17 cellular contexts compared by ENCODE assay signal in the genomic region with DNA sequence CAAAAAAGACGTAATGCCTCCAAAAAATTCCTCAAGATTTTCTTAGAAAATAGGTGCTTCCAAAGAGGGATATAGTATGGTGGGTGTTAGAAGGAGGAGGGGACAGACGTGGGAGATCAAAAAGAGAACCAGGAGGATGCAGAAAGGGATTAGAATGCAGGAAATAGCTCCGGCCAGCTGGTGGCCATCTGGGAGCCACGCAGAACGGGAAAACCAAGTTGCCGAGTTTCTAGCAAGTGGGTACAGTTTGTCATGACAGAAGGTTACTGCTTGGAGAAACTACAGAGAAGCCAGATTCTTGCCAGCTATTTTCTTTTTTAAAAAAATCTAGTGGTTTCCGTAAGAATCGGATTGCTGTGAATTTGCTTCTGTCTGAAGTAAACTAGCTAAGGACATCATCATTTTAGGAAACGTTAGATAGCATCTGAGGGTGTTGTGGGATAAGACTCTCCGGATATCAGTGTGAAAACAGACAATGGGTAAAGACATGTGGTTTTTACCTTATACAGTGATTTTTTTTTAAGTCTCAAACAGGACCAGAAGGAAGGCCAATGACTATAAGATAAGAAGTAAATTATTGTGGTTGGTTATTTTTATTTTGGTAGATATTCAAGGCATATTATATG.
DNase-seq lines count a peak whose midpoint lies in the region; ATAC-seq and TF ChIP-seq lines count a peak whose summit lies in the region.
"Had no signal": no experiment of that assay in that cellular context is flagged by ENCODE, and none has a peak within 500 bp of the region (broad histone marks: within the 10 kb centered on the region; RNA-seq: fewer than 3 reads in every experiment).

No MANE protein-coding gene starts in this region.

- CTCF ChIA-PET in BJ (lab: Yijun Ruan, JAX): interaction anchor here (0.5 to 1.4 kb wide), 12 partner anchors 9 to 922 kb away, joined by 3 to 6 read pairs (median 4); partner anchors contain the start of gene B3GLCT

- H3K27ac Mint-ChIP-seq in HFFc6 (no peak overlapping the region), type B pancreatic cell (no peak overlapping the region)
- H3K27ac Mint-ChIP-seq: activated naive CD4-positive, alpha-beta T cell treated with anti-CD3 and anti-CD28 coated beads for 36 hours; effector memory CD8-positive, alpha-beta T cell; T-cell had no signal

- no peak overlapping the region for H4K8ac ChIP-seq in mesendoderm (ENCODE audit: low read depth, low read length)

- peaks cover 3% of the 10 kb centered on the region for H3K27me3 ChIP-seq in BJ (ENCODE audit: control insufficient read depth, insufficient read depth, low read length)
- H3K27me3 ChIP-seq in mesendoderm (ENCODE audit: insufficient read depth, low read length, poor library complexity): no peaks in the 10 kb centered on the region
- H3K27me3 ChIP-seq: MG63, thyroid gland had no signal

- H3K9me3 Mint-ChIP-seq in HFFc6: no peaks in the 10 kb centered on the region
- no peaks in the 10 kb centered on the region for H3K9me3 Mint-ChIP-seq in type B pancreatic cell
- H3K9me3 Mint-ChIP-seq: activated naive CD4-positive, alpha-beta T cell treated with anti-CD3 and anti-CD28 coated beads for 36 hours; effector memory CD8-positive, alpha-beta T cell; T-cell had no signal

- no peak overlapping the region for H3K23ac ChIP-seq in mesendoderm (ENCODE audit: low read length)

- no peak overlapping the region for H2AK5ac ChIP-seq in mesendoderm (ENCODE audit: low read length)

- H3K79me2 ChIP-seq in mesendoderm (ENCODE audit: control insufficient read depth, insufficient read depth, low read length): no peaks in the 10 kb centered on the region

- no peak overlapping the region for H3K27ac ChIP-seq in mesendoderm (ENCODE audit: low read depth, low read length)
- H3K27ac ChIP-seq: thyroid gland had no signal

- H3K79me1 ChIP-seq in mesendoderm (ENCODE audit: low read length): no peaks in the 10 kb centered on the region

- TF ChIP-seq CTCF in BJ (IDR thresholded peaks at IDR 0.05; ENCODE audit: insufficient read depth, low read depth, low read length) (0 out of 2 replicates have a peak, but pooled peaks have one; percentile 16), HFFc6 (IDR thresholded peaks at IDR 0.05) (peak; percentile 28), cardiac fibroblast (IDR thresholded peaks at IDR 0.05; ENCODE audit: low read depth, low read length) (peak; percentile 24), type B pancreatic cell (conservative IDR thresholded peaks at IDR 0.05) (no peak), GM13976 (IDR thresholded peaks at IDR 0.05; ENCODE audit: borderline replicate concordance, control extremely low read depth, extremely low read depth, insufficient read depth, missing control alignments) (no peak)

- no peak overlapping the region for H3K56ac ChIP-seq in mesendoderm (ENCODE audit: low read length)

- H3K27me3 Mint-ChIP-seq in HFFc6 (ENCODE audit: insufficient read depth): peaks cover 2% of the 10 kb centered on the region; the same call in 1 of the 2 replicates
- H3K27me3 Mint-ChIP-seq in type B pancreatic cell: peaks cover 12% of the 10 kb centered on the region

- ATAC-seq in HG02678 (IDR thresholded peaks at IDR 0.05; ENCODE audit: unreplicated experiment): no peak
- ATAC-seq: effector memory CD8-positive, alpha-beta T cell; T-cell had no signal

- no peak overlapping the region for H2BK15ac ChIP-seq in mesendoderm (replicated peaks; ENCODE audit: low read depth)

- no peak overlapping the region for H2BK120ac ChIP-seq in mesendoderm (ENCODE audit: low read depth, low read length)

- no peaks in the 10 kb centered on the region for H3K4me1 ChIP-seq in mesendoderm (ENCODE audit: control insufficient read depth, low read depth, low read length)
- H3K4me1 ChIP-seq: thyroid gland had no signal

- no peak overlapping the region for H3K4me2 ChIP-seq in mesendoderm (ENCODE audit: low read length)

- H3K4me1 Mint-ChIP-seq in HFFc6 (ENCODE audit: low read depth) (peaks cover 2% of the 10 kb centered on the region), type B pancreatic cell (ENCODE audit: unreplicated experiment) (no peaks in the 10 kb centered on the region)

- H3K36me3 Mint-ChIP-seq in HFFc6 (ENCODE audit: low read depth): no peaks in the 10 kb centered on the region
- H3K36me3 Mint-ChIP-seq in type B pancreatic cell: no peaks in the 10 kb centered on the region
- H3K36me3 Mint-ChIP-seq: T-cell had no signal

- H3K18ac ChIP-seq in mesendoderm (ENCODE audit: low read length): peak overlapping the region; percentile 34

- DNase-seq in BJ (ENCODE audit: low read depth) (no peak), HFFc6 (peak; percentile 23), cardiac fibroblast (ENCODE audit: low read depth in 2 of 2) (peak; percentile 33 to 46), mesendoderm (peak; percentile 21), type B pancreatic cell (ENCODE audit: extremely low spot score, unreplicated experiment) (no peak), GM19238 (ENCODE audit: insufficient read length, low spot score) (no peak), GM13976 (ENCODE audit: low spot score) (no peak)
- DNase-seq: activated naive CD4-positive, alpha-beta T cell treated with anti-CD3 and anti-CD28 coated beads for 36 hours; caudate nucleus; DMS79; effector memory CD8-positive, alpha-beta T cell; MG63; NCI-H2029 treated with DMSO at 0.1 percent for 48 hours; stimulated activated CD4-positive, alpha-beta T cell treated with anti-CD3 and anti-CD28 coated beads, Interleukin-4, amount 100 ng/mL, for 24 hours; T-cell; thyroid gland had no signal

- no peak overlapping the region for H4K5ac ChIP-seq in mesendoderm (ENCODE audit: low read length)

- H3K4me3 Mint-ChIP-seq in HFFc6 (peak overlapping the region; percentile 33; the same call in 1 of the 2 replicates), type B pancreatic cell (no peak overlapping the region)
- H3K4me3 Mint-ChIP-seq: activated naive CD4-positive, alpha-beta T cell treated with anti-CD3 and anti-CD28 coated beads for 36 hours; effector memory CD8-positive, alpha-beta T cell; T-cell had no signal

- in situ Hi-C loops in GM13976 (cut with MboI; ENCODE audit: low sequenced_read_pairs, unreplicated experiment): no loop called here

- H3K4ac ChIP-seq in mesendoderm (ENCODE audit: low read depth, low read length): no peak overlapping the region

- POLR2A ChIA-PET in BJ (lab: Charles Lee): no interaction called here

- no peak overlapping the region for H2BK5ac ChIP-seq in mesendoderm (ENCODE audit: low read length)

- H3K9ac ChIP-seq in mesendoderm (ENCODE audit: low read length): no peak overlapping the region

- no peak overlapping the region for H3K4me3 ChIP-seq in BJ (ENCODE audit: low read depth, low read length)
- H3K4me3 ChIP-seq in cardiac fibroblast (replicated peaks in 1 of 2; ENCODE audit: low read depth in 2 of 2, low read length in 2 of 2): no peak overlapping the region
- no peak overlapping the region for H3K4me3 ChIP-seq in mesendoderm (ENCODE audit: low read length)
- H3K4me3 ChIP-seq: MG63, thyroid gland had no signal

- no peaks in the 10 kb centered on the region for H3K36me3 ChIP-seq in BJ (ENCODE audit: control insufficient read depth, insufficient read depth, low read length)
- H3K36me3 ChIP-seq in mesendoderm (ENCODE audit: control insufficient read depth, insufficient read depth, low read length): no peaks in the 10 kb centered on the region
- H3K36me3 ChIP-seq: MG63, thyroid gland had no signal

- WGBS in mesendoderm (ENCODE audit: extremely low coverage, insufficient coverage, low lambda C conversion rate): no CpG with 5 or more reads among the region's 10 CpGs

Comparison
In these comparisons a context has a peak if more than half of its experiments do, and no peak if none do; other contexts are left out.
1. DNase-seq: peak in HFFc6 (single experiment), cardiac fibroblast (2 of 2) and mesendoderm (single experiment); none in BJ (single experiment), type B pancreatic cell (single experiment), GM19238 (single experiment) and GM13976 (single experiment).
2. CTCF ChIP-seq: peak in BJ (single experiment), HFFc6 (single experiment) and cardiac fibroblast (single experiment); none in type B pancreatic cell (single experiment) and GM13976 (single experiment).